In genomic region chr11:74226907-74227306, GRCh38 we compare ENCODE assay signal across 20 cellular contexts. TPM values are rescaled to one million over a fixed set of nuclear protein-coding genes. Genes with fewer than 3 reads are reported as not detected.
A peak's percentile ranks its signal among the peaks of the same experiment; 100 is the strongest.
DNase-seq lines count a peak whose midpoint lies in the region; ATAC-seq, FAIRE-seq and TF ChIP-seq lines count a peak whose summit lies in the region.
"Had no signal": no experiment of that assay in that cellular context is flagged by ENCODE, and none has a peak within 500 bp of the region (broad histone marks: within the 10 kb centered on the region; RNA-seq: fewer than 3 reads in every experiment).

No MANE protein-coding gene starts in this region.

- no peaks in the 10 kb centered on the region for H3K4me1 ChIP-seq in A549
- no peaks in the 10 kb centered on the region for H3K4me1 ChIP-seq in Panc1 (ENCODE audit: control insufficient read depth, insufficient read depth, low read length)
- peaks cover 1% of the 10 kb centered on the region for H3K4me1 ChIP-seq in right cardiac atrium (ENCODE audit: control insufficient read depth, insufficient read depth, low read length)
- H3K4me1 ChIP-seq: SJCRH30 had no signal

- CTCF ChIA-PET in A549 (lab: Yijun Ruan, JAX) (interaction anchor here (0.6 to 1.2 kb wide), 3 partner anchors 11 to 219 kb away, joined by 3 read pairs; no protein-coding TSS in a partner anchor), Panc1 (lab: Charles Lee) (interaction anchor here (0.7 kb wide), 1 partner anchor 32 kb away, joined by 3 read pairs; no protein-coding TSS in a partner anchor)

- WGBS in A549 (ENCODE audit: missing lambda C conversion rate) = 55% methylated on average over 2 of the region's 2 CpGs
- 62% methylated on average over 2 of the region's 2 CpGs for WGBS in right cardiac atrium

- H3K36me3 ChIP-seq in Panc1 (ENCODE audit: control insufficient read depth, insufficient read depth, low read length) = peaks cover 17% of the 10 kb centered on the region; the same call in 1 of the 2 replicates

- TF ChIP-seq CTCF in A549 (IDR thresholded peaks at IDR 0.05) (0 out of 3 replicates have a peak, but pooled peaks have one; percentile 18), Panc1 (IDR thresholded peaks at IDR 0.05) (peak; percentile 19; the same call in 1 of the 2 replicates)

- TF ChIP-seq EP300 in A549 (IDR thresholded peaks at IDR 0.05) = no peak

- POLR2A ChIA-PET in A549 (lab: Yijun Ruan, JAX) (no interaction called here), Panc1 (lab: Charles Lee) (no interaction called here)

- FAIRE-seq in A549 (lab: Jason Lieb, UNC) (no peak), GM19239 (lab: Jason Lieb, UNC) (peak; percentile 53)
- FAIRE-seq: small intestine had no signal

- no peak overlapping the region for H3K4me2 ChIP-seq in A549

- DNase-seq in A549 (ENCODE audit: low read depth in 1 of 2, low spot score in 1 of 2) (no peak), GM19239 (ENCODE audit: insufficient read length, low spot score) (no peak), Panc1 (ENCODE audit: low read depth, low spot score) (no peak), right cardiac atrium (no peak), SKM-1 (lab: John Stamatoyannopoulos, UW; ENCODE audit: unreplicated experiment) (no peak), NCI-H345 treated with DMSO at 0.1 percent for 48 hours (lab: John Stamatoyannopoulos, UW; ENCODE audit: unreplicated experiment) (no peak), cerebellar cortex (ENCODE audit: low spot score) (no peak)
- DNase-seq: activated CD4-positive, CD25-positive, alpha-beta regulatory T cell; activated naive CD4-positive, alpha-beta T cell treated with anti-CD3 and anti-CD28 coated beads, Interleukin-2, amount 50 U/mL, for 16 hours; activated T-cell treated with anti-CD3 and anti-CD28 coated beads, Interleukin-2, amount 50 U/mL, for 48 hours; cortex of kidney; immature natural killer cell; MV-4-11; natural killer cell; NCI-H187 treated with DMSO at 0.1 percent for 48 hours; NCI-H510A; SJCRH30; small intestine; stimulated activated CD4-positive, alpha-beta T cell treated with anti-CD3 and anti-CD28 coated beads, Interleukin-4, amount 100 ng/mL, for 1 hour had no signal

- no peaks in the 10 kb centered on the region for H3K27me3 ChIP-seq in Panc1 (ENCODE audit: control insufficient read depth, insufficient read depth, low read length)
- H3K27me3 ChIP-seq in right cardiac atrium (ENCODE audit: control insufficient read depth, insufficient read depth) = no peaks in the 10 kb centered on the region
- H3K27me3 ChIP-seq: SJCRH30 had no signal

- H3K9me3 ChIP-seq in A549 (no peaks in the 10 kb centered on the region), Panc1 (ENCODE audit: control insufficient read depth, insufficient read depth, low read depth, low read length) (no peaks in the 10 kb centered on the region), right cardiac atrium (ENCODE audit: control insufficient read depth, low read length) (no peaks in the 10 kb centered on the region)
- H3K9me3 ChIP-seq: SJCRH30 had no signal

- no TSS peak for BruUV-seq in Panc1 (replicated peaks; lab: Mats Ljungman, UMichigan)

- ATAC-seq in A549 (peak in 1 of 2 experiments; percentile 30; a peak in 2 of 6 replicates), Panc1 (no peak), right cardiac atrium (peak; percentile 28 to 85), HG03097 (IDR thresholded peaks at IDR 0.05; ENCODE audit: low FRiP score, unreplicated experiment) (no peak)
- ATAC-seq: natural killer cell had no signal

- H3K4me3 ChIP-seq in A549 = no peak overlapping the region
- H3K4me3 ChIP-seq in Panc1 (ENCODE audit: low read depth in 2 of 2, low read length in 2 of 2) = no peak overlapping the region
- H3K4me3 ChIP-seq in right cardiac atrium (ENCODE audit: low read length) = no peak overlapping the region
- H3K4me3 ChIP-seq: SJCRH30 had no signal

- no peak for TF ChIP-seq RAD21 in A549 (conservative IDR thresholded peaks at IDR 0.05 in 1 of 2, IDR thresholded peaks at IDR 0.05 in 1 of 2)

- in situ Hi-C loops in Panc1 (cut with HindIII; ENCODE audit: low pct_unique_long_range_greater_than_20kb, low sequenced_read_pairs) = no loop called here

- H3K27ac ChIP-seq in A549 = no peak overlapping the region
- no peak overlapping the region for H3K27ac ChIP-seq in Panc1 (ENCODE audit: low read length)
- H3K27ac ChIP-seq in right cardiac atrium (ENCODE audit: low read length) = peak overlapping the region; percentile 48
- H3K27ac ChIP-seq: SJCRH30 had no signal

- no peak for TF ChIP-seq POLR2A in A549 (IDR thresholded peaks at IDR 0.05; ENCODE audit: low read length)

- intact Hi-C loops in Panc1 (cut with micrococcal nuclease; ENCODE audit: unreplicated experiment) (no loop called here), right cardiac atrium (cut with DNase I) (no loop called here)

TF ChIP-seq in A549, 52 proteins besides CTCF, POLR2A, EP300 and RAD21:
- TF ChIP-seq E2F6 (IDR thresholded peaks at IDR 0.05; ENCODE audit: borderline replicate concordance, low read depth) = no peak
- no peak for TF ChIP-seq MAZ (IDR thresholded peaks at IDR 0.05; ENCODE audit: borderline replicate concordance, low read depth, low read length)
- TF ChIP-seq EHF (CRISPR knock-in tag; IDR thresholded peaks at IDR 0.05) = no peak
- TF ChIP-seq ELK1 (IDR thresholded peaks at IDR 0.05; ENCODE audit: low read depth, low read length) = no peak
- TF ChIP-seq NFE2L2 (conservative IDR thresholded peaks at IDR 0.05; ENCODE audit: low read length) = no peak
- TF ChIP-seq CHD2 (IDR thresholded peaks at IDR 0.05; ENCODE audit: low read length, partially characterized antibody) = no peak

RNA-seq across cellular contexts. Expression of gene PPME1, which starts 55.8 kb away (rescaled TPM):
- 69.2 and 82.6 TPM in 2 replicates for polyA plus RNA-seq in A549 (2011; rRNA removed)
- 69.1 and 92.7 TPM in 2 replicates for polyA plus RNA-seq in A549 (2012; cell fraction: cytosol; rRNA removed)
- 114 and 127 TPM in 2 replicates for polyA plus RNA-seq in A549 (2012; cell fraction: nucleus; rRNA removed)
- polyA plus RNA-seq in A549 (2017; fragmentation: RNase III; extraction: RNeasy Plus Mini Kit Qiagen cat#74134 plus additional on column Dnase treatment) = 82.2 to 89.8 TPM (median 85.7 TPM) in 3 replicates
- 62.2 and 63.0 TPM in 2 replicates for polyA minus RNA-seq in A549 (2011; rRNA and poly(A)+ RNA removed)
- total RNA-seq in Panc1 (2021; ENCODE audit: unreplicated experiment) = 99.4 TPM
- polyA plus RNA-seq in Panc1 (2012; ENCODE audit: insufficient read length) = 132 TPM
- 10 to 100 TPM; 31.3 to 38.5 (median 35.2) TPM for total RNA-seq in right cardiac atrium
- 29.3 TPM for polyA plus RNA-seq in right cardiac atrium

RNA-seq across cellular contexts. Expression of gene C2CD3, which starts 56.1 kb away (rescaled TPM):
- 15.2 and 22.7 TPM in 2 replicates for polyA plus RNA-seq in A549 (2011; rRNA removed)
- 9.3 and 12.0 TPM in 2 replicates for polyA plus RNA-seq in A549 (2012; cell fraction: cytosol; rRNA removed)
- 17.1 and 19.9 TPM in 2 replicates for polyA plus RNA-seq in A549 (2012; cell fraction: nucleus; rRNA removed)
- 18.2 to 19.8 TPM (median 19.3 TPM) in 3 replicates for polyA plus RNA-seq in A549 (2017; fragmentation: RNase III; extraction: RNeasy Plus Mini Kit Qiagen cat#74134 plus additional on column Dnase treatment)
- 60.4 and 64.1 TPM in 2 replicates for polyA minus RNA-seq in A549 (2011; rRNA and poly(A)+ RNA removed)
- 51.8 TPM for total RNA-seq in Panc1 (2021; ENCODE audit: unreplicated experiment)
- polyA plus RNA-seq in Panc1 (2012; ENCODE audit: insufficient read length) = 22.8 TPM
- 10 to 100 TPM; 13.8 to 19.1 (median 15.9) TPM for total RNA-seq in right cardiac atrium
- 10.1 TPM for polyA plus RNA-seq in right cardiac atrium

Comparison
In these comparisons a context has a peak if more than half of its experiments do, and no peak if none do; other contexts are left out.
1. ATAC-seq: peak in right cardiac atrium (2 of 2); none in Panc1 (single experiment) and HG03097 (single experiment).